ENCODE assay signal across 11 cellular contexts in the genomic region with DNA sequence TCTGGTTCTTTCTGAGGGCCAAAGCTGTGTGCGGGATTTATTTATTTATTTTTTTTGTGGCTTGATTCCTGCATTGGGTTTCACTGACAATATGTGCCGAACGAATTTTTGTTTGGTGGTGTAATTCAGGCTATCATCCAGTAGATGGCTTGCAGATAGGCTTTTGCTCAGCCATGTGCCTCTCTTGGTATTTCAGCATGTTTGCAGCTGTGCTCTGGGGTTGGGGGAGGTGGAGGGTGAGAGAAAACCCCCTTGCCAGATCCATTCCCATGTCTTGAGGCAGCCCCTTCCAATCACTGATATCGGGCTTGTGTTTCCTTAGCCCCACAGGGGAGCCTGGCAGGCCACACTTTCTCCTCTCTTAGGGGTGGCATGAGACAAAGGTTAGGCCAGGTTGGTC.
DNase-seq lines count a peak whose midpoint lies in the region; ATAC-seq and TF ChIP-seq lines count a peak whose summit lies in the region.
"Had no signal": no experiment of that assay in that cellular context is flagged by ENCODE, and none has a peak within 500 bp of the region (broad histone marks: within the 10 kb centered on the region; RNA-seq: fewer than 3 reads in every experiment).

No MANE protein-coding gene starts in this region.

- H3K9me3 ChIP-seq in breast epithelium (peaks cover 19 to 67% of the 10 kb centered on the region in 2 donors), upper lobe of right lung (peaks cover 9% of the 10 kb centered on the region)
- H3K9me3 ChIP-seq: Caco-2 had no signal

- H3K27ac ChIP-seq in breast epithelium (no peak overlapping the region), upper lobe of right lung (no peak overlapping the region)

- H3K4me3 ChIP-seq in breast epithelium (no peak overlapping the region), epithelial cell of proximal tubule (ENCODE audit: low read depth, low read length) (no peak overlapping the region), upper lobe of right lung (no peak overlapping the region)

- H3K4me1 ChIP-seq in breast epithelium (no peaks in the 10 kb centered on the region), upper lobe of right lung (no peaks in the 10 kb centered on the region)
- H3K4me1 ChIP-seq: Caco-2 had no signal

- no peaks in the 10 kb centered on the region for H3K27me3 ChIP-seq in breast epithelium
- H3K27me3 ChIP-seq in upper lobe of right lung = no peaks in the 10 kb centered on the region

- DNase-seq in MCF 10A (ENCODE audit: unreplicated experiment) (peak; percentile 20), breast epithelium (ENCODE audit: low spot score in 2 of 2) (no peak), NAMALWA (ENCODE audit: low spot score) (peak; percentile 47), epithelial cell of proximal tubule (ENCODE audit: low read depth) (no peak), upper lobe of right lung (no peak), dedifferentiated amniotic fluid mesenchymal stem cell (ENCODE audit: extremely low spot score) (no peak), SW480 (ENCODE audit: low spot score) (no peak), NCI-H1105 (lab: John Stamatoyannopoulos, UW) (no peak)
- DNase-seq: aorta, immature natural killer cell had no signal

- CTCF ChIA-PET in MCF 10A (lab: Yijun Ruan, JAX) = interaction anchor here (0.7 to 1.3 kb wide), 7 partner anchors 23 to 1153 kb away, joined by 3 to 5 read pairs (median 3); no protein-coding TSS in a partner anchor

- peak; percentile 13 for TF ChIP-seq CTCF in MCF 10A (IDR thresholded peaks at IDR 0.05; ENCODE audit: unreplicated experiment)
- TF ChIP-seq CTCF in breast epithelium (IDR thresholded peaks at IDR 0.05) = no peak
- peak; percentile 57 for TF ChIP-seq CTCF in epithelial cell of proximal tubule (conservative IDR thresholded peaks at IDR 0.05; ENCODE audit: low read depth, low read length)
- peak; percentile 5 for TF ChIP-seq CTCF in upper lobe of right lung (IDR thresholded peaks at IDR 0.05)

- intact Hi-C loops in MCF 10A (cut with micrococcal nuclease) = loop anchor here (10.0 kb wide), 1 partner anchor 720 kb away; no protein-coding TSS in a partner anchor
- intact Hi-C loops in breast epithelium (cut with DNase I; ENCODE audit: low total_unique reads) = no loop called here
- intact Hi-C loops in upper lobe of right lung (cut with DNase I) = no loop called here

- BruUV-seq in MCF 10A (replicated peaks; lab: Mats Ljungman, UMichigan) = no TSS peak

- no peaks in the 10 kb centered on the region for H3K4me1 Mint-ChIP-seq in MCF 10A (ENCODE audit: insufficient read depth, unreplicated experiment)
- H3K4me1 Mint-ChIP-seq: immature natural killer cell had no signal

- no peak overlapping the region for H3K27ac Mint-ChIP-seq in MCF 10A (ENCODE audit: low read depth, unreplicated experiment)
- H3K27ac Mint-ChIP-seq: immature natural killer cell had no signal

- POLR2A ChIA-PET in MCF 10A (lab: Yijun Ruan, JAX) = interaction anchor here (0.7 kb wide), 1 partner anchor 12 kb away, joined by 3 read pairs; no protein-coding TSS in a partner anchor

- no peaks in the 10 kb centered on the region for H3K27me3 Mint-ChIP-seq in MCF 10A (ENCODE audit: insufficient read depth, unreplicated experiment)

- H3K36me3 Mint-ChIP-seq in MCF 10A (ENCODE audit: insufficient read depth, unreplicated experiment) = no peaks in the 10 kb centered on the region
- H3K36me3 Mint-ChIP-seq: immature natural killer cell had no signal

- H3K36me3 ChIP-seq in breast epithelium = no peaks in the 10 kb centered on the region
- H3K36me3 ChIP-seq in upper lobe of right lung = no peaks in the 10 kb centered on the region

- no peak overlapping the region for H3K4me3 Mint-ChIP-seq in MCF 10A (ENCODE audit: unreplicated experiment)
- H3K4me3 Mint-ChIP-seq: immature natural killer cell had no signal

- no peak for ATAC-seq in upper lobe of right lung

- peaks cover 13% of the 10 kb centered on the region for H3K9me3 Mint-ChIP-seq in MCF 10A (ENCODE audit: unreplicated experiment)

- TF ChIP-seq POLR2A in breast epithelium (IDR thresholded peaks at IDR 0.05) = no peak

Comparison
In these comparisons a context has a peak if more than half of its experiments do, and no peak if none do; other contexts are left out.
1. DNase-seq: peak in MCF 10A (single experiment) and NAMALWA (single experiment); none in breast epithelium (0 of 2), epithelial cell of proximal tubule (single experiment), upper lobe of right lung (single experiment), dedifferentiated amniotic fluid mesenchymal stem cell (single experiment), SW480 (single experiment) and NCI-H1105 (single experiment).
2. CTCF ChIP-seq: peak in MCF 10A (single experiment), epithelial cell of proximal tubule (single experiment) and upper lobe of right lung (single experiment); none in breast epithelium (0 of 3).